ENCODE assay signal across 18 cellular contexts in genomic region chr6:150269130-150269856, GRCh38.
DNase-seq lines count a peak whose midpoint lies in the region; ATAC-seq, FAIRE-seq and TF ChIP-seq lines count a peak whose summit lies in the region.
"Had no signal": no experiment of that assay in that cellular context is flagged by ENCODE, and none has a peak within 500 bp of the region (broad histone marks: within the 10 kb centered on the region; RNA-seq: fewer than 3 reads in every experiment).

No MANE protein-coding gene starts in this region.

- H3K36me3 Mint-ChIP-seq in astrocyte (ENCODE audit: low read depth, unreplicated experiment), result no peaks in the 10 kb centered on the region

- intact Hi-C loops in Right ventricle myocardium superior (cut with DNase I), result no loop called here

- H3K27me3 ChIP-seq in SK-N-SH (ENCODE audit: insufficient read depth) (no peaks in the 10 kb centered on the region), astrocyte (ENCODE audit: insufficient read depth, low read length) (no peaks in the 10 kb centered on the region), smooth muscle cell (ENCODE audit: low read depth) (no peaks in the 10 kb centered on the region)
- H3K27me3 ChIP-seq: MG63 had no signal

- H2AFZ ChIP-seq in SK-N-SH (ENCODE audit: low read depth) (no peak overlapping the region), astrocyte (ENCODE audit: low read depth, low read length) (no peak overlapping the region), smooth muscle cell (ENCODE audit: low read depth) (no peak overlapping the region)

- no peak overlapping the region for H3K4me3 ChIP-seq in SK-N-SH (ENCODE audit: low read depth in 2 of 2, low read length in 1 of 2)
- no peak overlapping the region for H3K4me3 ChIP-seq in astrocyte (ENCODE audit: insufficient read depth, low read depth, low read length)
- H3K4me3 ChIP-seq in smooth muscle cell, result no peak overlapping the region
- H3K4me3 ChIP-seq: GM12878, MG63, SK-N-MC had no signal

- peaks cover 67% of the 10 kb centered on the region for H3K4me1 Mint-ChIP-seq in astrocyte (ENCODE audit: low read depth, unreplicated experiment)

- no peaks in the 10 kb centered on the region for H3K9me3 ChIP-seq in SK-N-SH
- no peaks in the 10 kb centered on the region for H3K9me3 ChIP-seq in astrocyte (ENCODE audit: insufficient read depth, low read depth, low read length)
- H3K9me3 ChIP-seq in smooth muscle cell (replicated peaks; ENCODE audit: low read depth), result no peaks in the 10 kb centered on the region

- TF ChIP-seq RAD21 in SK-N-SH (IDR thresholded peaks at IDR 0.05; ENCODE audit: low read length), result no peak
- no peak for TF ChIP-seq RAD21 in Ishikawa (IDR thresholded peaks at IDR 0.05; ENCODE audit: low read depth)

- H3K4me3 Mint-ChIP-seq in astrocyte (ENCODE audit: unreplicated experiment), result no peak overlapping the region
- H3K4me3 Mint-ChIP-seq: H9 had no signal

- H3K9ac ChIP-seq in SK-N-SH, result no peak overlapping the region
- H3K9ac ChIP-seq in astrocyte (ENCODE audit: low read length), result peak overlapping the region; percentile 6
- peak overlapping the region; percentile 63 for H3K9ac ChIP-seq in smooth muscle cell (ENCODE audit: low read depth)
- H3K9ac ChIP-seq: KMS-11 had no signal

- no peak for FAIRE-seq in astrocyte (lab: Jason Lieb, UNC)
- FAIRE-seq: GM12878, GM18507, HTR-8/SVneo had no signal

- TF ChIP-seq CTCF in SK-N-SH (IDR thresholded peaks at IDR 0.05) (no peak), astrocyte (IDR thresholded peaks at IDR 0.05; ENCODE audit: insufficient read depth, low read depth, low read length) (no peak), smooth muscle cell (IDR thresholded peaks at IDR 0.05; ENCODE audit: borderline replicate concordance, insufficient read depth, poor library complexity, severe bottlenecking) (no peak)

- peak overlapping the region; percentile 94 for H3K27ac Mint-ChIP-seq in astrocyte (ENCODE audit: unreplicated experiment)

- H3K79me2 ChIP-seq in SK-N-SH (ENCODE audit: insufficient read depth) (no peaks in the 10 kb centered on the region), astrocyte (ENCODE audit: insufficient read depth, low read length) (no peaks in the 10 kb centered on the region), smooth muscle cell (ENCODE audit: low read depth) (no peaks in the 10 kb centered on the region)

- ATAC-seq in SK-N-SH treated with all-trans-retinoic acid at 6 μM for 48 hours (no peak), Right ventricle myocardium superior (ENCODE audit: poor library complexity) (no peak)
- ATAC-seq: GM12878 had no signal

- CTCF ChIA-PET in SK-N-SH (lab: Yijun Ruan, JAX), result interaction anchor here (1.5 kb wide), 1 partner anchor 12 kb away, joined by 4 read pairs; no protein-coding TSS in a partner anchor

- no peaks in the 10 kb centered on the region for H4K20me1 ChIP-seq in SK-N-SH (ENCODE audit: insufficient read depth)
- H4K20me1 ChIP-seq in astrocyte (ENCODE audit: insufficient read depth, low read length), result no peaks in the 10 kb centered on the region
- H4K20me1 ChIP-seq in smooth muscle cell (ENCODE audit: low read depth), result no peaks in the 10 kb centered on the region

- WGBS in SK-N-SH (ENCODE audit: low lambda C conversion rate), result 13% methylated on average over 6 of the region's 6 CpGs
- WGBS in smooth muscle cell (ENCODE audit: low lambda C conversion rate), result 84% methylated on average over 6 of the region's 6 CpGs

- H3K36me3 ChIP-seq in SK-N-SH (replicated peaks in 1 of 2; ENCODE audit: control insufficient read depth in 1 of 2, insufficient read depth in 2 of 2, low read length in 1 of 2) (no peaks in the 10 kb centered on the region), astrocyte (ENCODE audit: insufficient read depth, low read length) (no peaks in the 10 kb centered on the region), smooth muscle cell (ENCODE audit: low read depth) (no peaks in the 10 kb centered on the region)
- H3K36me3 ChIP-seq: MG63 had no signal

- H3K9me2 ChIP-seq in SK-N-SH, result no peaks in the 10 kb centered on the region

- H3K4me2 ChIP-seq in SK-N-SH (peak overlapping the region; percentile 24; the same call in 1 of the 2 replicates), astrocyte (ENCODE audit: low read length) (peak overlapping the region; percentile 48), smooth muscle cell (no peak overlapping the region)
- H3K4me2 ChIP-seq: KMS-11 had no signal

- H3K27me3 Mint-ChIP-seq in astrocyte (ENCODE audit: low read depth, unreplicated experiment), result no peaks in the 10 kb centered on the region

- H3K27ac ChIP-seq in SK-N-SH (ENCODE audit: low read depth in 2 of 2, low read length in 1 of 2) (no peak overlapping the region), astrocyte (ENCODE audit: low read depth, low read length) (peak overlapping the region; percentile 69), smooth muscle cell (ENCODE audit: low read depth) (peak overlapping the region; percentile 95)
- H3K27ac ChIP-seq: KMS-11, SK-N-MC had no signal

- H3K4me1 ChIP-seq in SK-N-SH (ENCODE audit: control insufficient read depth in 1 of 2, insufficient read depth in 2 of 2, low read depth in 1 of 2, low read length in 1 of 2), result no peaks in the 10 kb centered on the region
- H3K4me1 ChIP-seq in astrocyte (ENCODE audit: insufficient read depth, low read length), result peaks cover 48% of the 10 kb centered on the region
- H3K4me1 ChIP-seq in smooth muscle cell (ENCODE audit: low read depth), result peaks cover 31% of the 10 kb centered on the region

- H3F3A ChIP-seq in SK-N-SH (replicated peaks; ENCODE audit: insufficient read depth) (peaks cover 11% of the 10 kb centered on the region), smooth muscle cell (ENCODE audit: low read depth) (peaks cover 9% of the 10 kb centered on the region)

- DNase-seq in SK-N-SH, result no peak
- DNase-seq in astrocyte (ENCODE audit: low read depth), result no peak
- DNase-seq in smooth muscle cell (lab: John Stamatoyannopoulos, UW; ENCODE audit: unreplicated experiment), result no peak
- DNase-seq in Right ventricle myocardium superior, result no peak
- DNase-seq in NCI-H1105 treated with DMSO at 0.1 percent for 48 hours (lab: John Stamatoyannopoulos, UW), result no peak
- DNase-seq in activated effector memory CD4-positive, alpha-beta T cell treated with anti-CD3 and anti-CD28 coated beads, Interleukin-2, amount 50 U/mL, for 16 hours, result no peak
- DNase-seq: MG63, NCI-H2029 treated with DMSO at 0.1 percent for 48 hours, NCI-H510A treated with DMSO at 0.1 percent for 48 hours, OCI-M1 had no signal

- POLR2A ChIA-PET in SK-N-SH (lab: Yijun Ruan, JAX), result no interaction called here

- TF ChIP-seq EP300 in SK-N-SH (IDR thresholded peaks at IDR 0.05; ENCODE audit: borderline replicate concordance in 1 of 2, low read depth in 1 of 2, low read length in 1 of 2), result no peak
- TF ChIP-seq EP300 in Ishikawa (IDR thresholded peaks at IDR 0.05; ENCODE audit: borderline replicate concordance), result no peak

- H3K9me3 Mint-ChIP-seq in astrocyte (ENCODE audit: unreplicated experiment), result no peaks in the 10 kb centered on the region

TF ChIP-seq in SK-N-SH, 30 proteins besides CTCF, POLR2A, EP300 and RAD21 (continues in another document):
- TF ChIP-seq TEAD4 (IDR thresholded peaks at IDR 0.05; ENCODE audit: borderline replicate concordance, insufficient read depth), result no peak
- TF ChIP-seq CHD2 (IDR thresholded peaks at IDR 0.05; ENCODE audit: low read length, partially characterized antibody), result no peak
- TF ChIP-seq GABPA (IDR thresholded peaks at IDR 0.05; ENCODE audit: low read depth), result no peak
- no peak for TF ChIP-seq FOXJ3 (CRISPR knock-in tag; IDR thresholded peaks at IDR 0.05)
- no peak for TF ChIP-seq SIN3A (IDR thresholded peaks at IDR 0.05; ENCODE audit: borderline replicate concordance, low read depth, low read length)
- TF ChIP-seq MXI1 (IDR thresholded peaks at IDR 0.05; ENCODE audit: low read depth, low read length), result no peak
- no peak for TF ChIP-seq NFIC (IDR thresholded peaks at IDR 0.05; ENCODE audit: borderline replicate concordance)

TF ChIP-seq in SK-N-SH treated with all-trans-retinoic acid at 6 μM for 48 hours, 23 proteins besides CTCF, POLR2A, EP300 and RAD21 (continues in another document):
- TF ChIP-seq TOX (CRISPR knock-in tag; IDR thresholded peaks at IDR 0.05; ENCODE audit: borderline replicate concordance) (no peak), ZFP30 (CRISPR knock-in tag; IDR thresholded peaks at IDR 0.05) (no peak), ESRRG (CRISPR knock-in tag; IDR thresholded peaks at IDR 0.05) (no peak)
- TF ChIP-seq, protein P1, sequence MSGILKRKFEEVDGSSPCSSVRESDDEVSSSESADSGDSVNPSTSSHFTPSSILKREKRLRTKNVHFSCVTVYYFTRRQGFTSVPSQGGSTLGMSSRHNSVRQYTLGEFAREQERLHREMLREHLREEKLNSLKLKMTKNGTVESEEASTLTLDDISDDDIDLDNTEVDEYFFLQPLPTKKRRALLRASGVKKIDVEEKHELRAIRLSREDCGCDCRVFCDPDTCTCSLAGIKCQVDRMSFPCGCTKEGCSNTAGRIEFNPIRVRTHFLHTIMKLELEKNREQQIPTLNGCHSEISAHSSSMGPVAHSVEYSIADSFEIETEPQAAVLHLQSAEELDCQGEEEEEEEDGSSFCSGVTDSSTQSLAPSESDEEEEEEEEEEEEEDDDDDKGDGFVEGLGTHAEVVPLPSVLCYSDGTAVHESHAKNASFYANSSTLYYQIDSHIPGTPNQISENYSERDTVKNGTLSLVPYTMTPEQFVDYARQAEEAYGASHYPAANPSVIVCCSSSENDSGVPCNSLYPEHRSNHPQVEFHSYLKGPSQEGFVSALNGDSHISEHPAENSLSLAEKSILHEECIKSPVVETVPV (CRISPR knock-in tag; IDR thresholded peaks at IDR 0.05), result no peak

TF ChIP-seq in Ishikawa, 13 proteins besides CTCF, POLR2A, EP300 and RAD21:
- TF ChIP-seq TCF12 (IDR thresholded peaks at IDR 0.05; ENCODE audit: low read depth) (no peak), CEBPB (IDR thresholded peaks at IDR 0.05) (peak; percentile 80)

Comparison
In these comparisons a context has a peak if more than half of its experiments do, and no peak if none do; other contexts are left out.
1. H3K27ac ChIP-seq: peak in astrocyte (single experiment) and smooth muscle cell (single experiment); none in SK-N-SH (0 of 2).